In the genomic region with DNA sequence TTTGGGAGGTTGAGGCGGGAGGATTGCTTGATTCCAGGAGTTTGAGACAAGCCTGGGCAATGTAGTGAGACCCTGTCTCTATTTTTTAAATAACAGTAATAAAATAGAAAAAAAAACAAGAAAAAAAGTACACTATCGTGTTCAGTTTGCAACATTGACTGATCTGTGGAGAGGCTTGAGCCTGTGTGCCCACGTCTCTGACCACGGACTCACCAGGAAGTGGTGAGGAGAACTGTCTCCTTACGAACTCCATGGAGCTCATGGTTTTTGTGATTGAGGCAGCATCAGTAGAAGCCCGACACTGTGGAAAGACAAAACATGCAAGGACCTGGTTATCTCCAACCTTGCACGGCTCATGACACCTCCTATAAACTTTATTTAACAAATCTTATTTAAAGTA, we compare ENCODE assay signal across 17 cellular contexts. TPM values are rescaled to one million over a fixed set of nuclear protein-coding genes. Genes with fewer than 3 reads are reported as not detected.
DNase-seq lines count a peak whose midpoint lies in the region; ATAC-seq and TF ChIP-seq lines count a peak whose summit lies in the region.
"Had no signal": no experiment of that assay in that cellular context is flagged by ENCODE, and none has a peak within 500 bp of the region (broad histone marks: within the 10 kb centered on the region; RNA-seq: fewer than 3 reads in every experiment).

No MANE protein-coding gene starts in this region.

- no peak overlapping the region for H2BK5ac ChIP-seq in IMR-90 (ENCODE audit: low read depth, low read length, poor library complexity, severe bottlenecking)

- H3K9me3 ChIP-seq in DND-41 (ENCODE audit: insufficient read depth, low read length, severe bottlenecking) (no peaks in the 10 kb centered on the region), IMR-90 (ENCODE audit: control insufficient read depth, insufficient read depth, low read length) (no peaks in the 10 kb centered on the region), upper lobe of right lung (no peaks in the 10 kb centered on the region)

- no peak overlapping the region for H3K23ac ChIP-seq in IMR-90 (ENCODE audit: low read depth, low read length)

- peak overlapping the region; percentile 77 for H2BK120ac ChIP-seq in IMR-90 (ENCODE audit: low read depth, low read length)

- H4K20me1 ChIP-seq in DND-41 (ENCODE audit: insufficient read depth, low read length): no peaks in the 10 kb centered on the region
- no peaks in the 10 kb centered on the region for H4K20me1 ChIP-seq in IMR-90 (ENCODE audit: insufficient read depth, low read length)

- no peak for TF ChIP-seq RAD21 in IMR-90 (IDR thresholded peaks at IDR 0.05; ENCODE audit: low read length)

- peaks cover 0 to 6% of the 10 kb centered on the region in 2 experiments; a peak in 2 of 4 replicates for H3K79me1 ChIP-seq in IMR-90 (ENCODE audit: low read depth in 1 of 2, low read length in 2 of 2)

- peak overlapping the region; percentile 98; the same call in 1 of the 3 replicates for H2BK15ac ChIP-seq in IMR-90 (ENCODE audit: low read depth, low read length)

- H3K4me2 ChIP-seq in DND-41 (ENCODE audit: insufficient read depth, low read length): no peak overlapping the region
- H3K4me2 ChIP-seq in IMR-90 (ENCODE audit: low read depth, low read length): no peak overlapping the region

- H2BK20ac ChIP-seq in IMR-90 (ENCODE audit: low read depth, low read length): peak overlapping the region; percentile 96

- intact Hi-C loops in IMR-90 (cut with micrococcal nuclease): no loop called here
- intact Hi-C loops in upper lobe of right lung (cut with DNase I): no loop called here

- no peak overlapping the region for H3K56ac ChIP-seq in IMR-90 (ENCODE audit: extremely low read depth, insufficient read depth, low read length)

- H3K27ac Mint-ChIP-seq in WTC11: no peak overlapping the region
- H3K27ac Mint-ChIP-seq: B cell, IgD-negative memory B cell had no signal

- POLR2A ChIA-PET in IMR-90 (lab: Charles Lee; ENCODE audit: unreplicated experiment) (no interaction called here), WTC11 (lab: Charles Lee) (no interaction called here)

- TF ChIP-seq POLR2A in IMR-90 (IDR thresholded peaks at IDR 0.05; ENCODE audit: low read depth, low read length): no peak

- H3K27ac ChIP-seq in DND-41 (ENCODE audit: low read length): no peak overlapping the region
- H3K27ac ChIP-seq in IMR-90 (ENCODE audit: insufficient read depth, low read length): no peak overlapping the region
- H3K27ac ChIP-seq in upper lobe of right lung: no peak overlapping the region
- H3K27ac ChIP-seq: SK-N-MC had no signal

- H2AFZ ChIP-seq in DND-41 (ENCODE audit: low read depth, low read length) (no peak overlapping the region), IMR-90 (replicated peaks; ENCODE audit: low read length, poor library complexity) (peak overlapping the region; percentile 58)

- peaks cover 53% of the 10 kb centered on the region for H3K4me1 Mint-ChIP-seq in WTC11
- H3K4me1 Mint-ChIP-seq: B cell, IgD-negative memory B cell had no signal

- H3K14ac ChIP-seq in IMR-90 (replicated peaks; ENCODE audit: low read depth, low read length): peak overlapping the region; percentile 65; the same call in 1 of the 2 replicates

- H3K9me1 ChIP-seq in IMR-90 (ENCODE audit: insufficient read depth, low read length): peaks cover 25% of the 10 kb centered on the region

- no peak overlapping the region for H3K4me3 Mint-ChIP-seq in WTC11
- H3K4me3 Mint-ChIP-seq: B cell, CD14-positive monocyte, IgD-negative memory B cell had no signal

- H3K36me3 Mint-ChIP-seq in WTC11: no peaks in the 10 kb centered on the region
- H3K36me3 Mint-ChIP-seq: CD14-positive monocyte, IgD-negative memory B cell had no signal

- TF ChIP-seq CTCF in DND-41 (IDR thresholded peaks at IDR 0.05; ENCODE audit: borderline replicate concordance, extremely low read depth, low read length, poor library complexity, severe bottlenecking) (no peak), IMR-90 (conservative IDR thresholded peaks at IDR 0.05; ENCODE audit: low read depth, low read length) (no peak), WTC11 (IDR thresholded peaks at IDR 0.05) (no peak), upper lobe of right lung (IDR thresholded peaks at IDR 0.05) (no peak)

- H3K4me3 ChIP-seq in DND-41 (ENCODE audit: low read depth in 1 of 2, low read length in 2 of 2) (no peak overlapping the region), IMR-90 (ENCODE audit: insufficient read depth, low read depth, low read length) (no peak overlapping the region), upper lobe of right lung (no peak overlapping the region)
- H3K4me3 ChIP-seq: SK-N-MC had no signal

- no TSS peak for BruUV-seq in IMR-90 (replicated peaks; lab: Mats Ljungman, UMichigan)

- ATAC-seq in DND-41 (ENCODE audit: insufficient read depth, low read depth): peak; percentile 64; the same call in 2 of the 3 replicates
- ATAC-seq in IMR-90 (ENCODE audit: low read depth): no peak
- ATAC-seq in WTC11: no peak
- ATAC-seq in upper lobe of right lung: peak; percentile 62
- no peak for ATAC-seq in GM19328 (IDR thresholded peaks at IDR 0.05; ENCODE audit: unreplicated experiment)
- ATAC-seq in HG03095 (IDR thresholded peaks at IDR 0.05; ENCODE audit: unreplicated experiment): no peak

- DNase-seq in DND-41 (peak; percentile 26), IMR-90 (no peak), WTC11 (ENCODE audit: low spot score) (no peak), upper lobe of right lung (no peak), C1 segment of cervical spinal cord (lab: John Stamatoyannopoulos, UW) (no peak)
- DNase-seq: Calu3, DMS79 treated with DMSO at 0.1 percent for 48 hours, NCI-H2081, NCI-H2227 treated with DMSO at 0.1 percent for 48 hours, NCI-H69, SIG-M5 had no signal

- no peaks in the 10 kb centered on the region; the same call in 1 of the 2 replicates for H3K27me3 Mint-ChIP-seq in WTC11 (ENCODE audit: low read depth)
- H3K27me3 Mint-ChIP-seq: B cell, IgD-negative memory B cell had no signal

- peak overlapping the region in 1 of 2 experiments; percentile 69; a peak in 1 of 4 replicates for H4K8ac ChIP-seq in IMR-90 (ENCODE audit: low read depth in 2 of 2, low read length in 2 of 2)

- no peak overlapping the region for H3K9ac ChIP-seq in DND-41 (ENCODE audit: low read depth, low read length)
- no peak overlapping the region for H3K9ac ChIP-seq in IMR-90 (ENCODE audit: low read depth, low read length)

- H2AK9ac ChIP-seq in IMR-90 (replicated peaks; ENCODE audit: low read depth, low read length, poor library complexity): no peak overlapping the region

- H2AK5ac ChIP-seq in IMR-90 (ENCODE audit: low read depth, low read length): peak overlapping the region; percentile 78

- no peaks in the 10 kb centered on the region for H3K79me2 ChIP-seq in DND-41 (ENCODE audit: insufficient read depth, low read length)

- H3K4ac ChIP-seq in IMR-90 (ENCODE audit: low read depth, low read length): peak overlapping the region; percentile 71; the same call in 1 of the 2 replicates

- WGBS in IMR-90 (ENCODE audit: extremely low coverage in 2 of 2, insufficient read length in 1 of 2), 2 experiments: 100% methylated on average over 2 of the region's 7 CpGs; no CpG with 5 or more reads in 1 of the 2 experiments

- H4K5ac ChIP-seq in IMR-90 (ENCODE audit: low read depth, low read length): no peak overlapping the region

- H3K9me3 Mint-ChIP-seq in WTC11: no peaks in the 10 kb centered on the region
- H3K9me3 Mint-ChIP-seq: IgD-negative memory B cell had no signal

- CTCF ChIA-PET in IMR-90 (lab: Yijun Ruan, JAX): no interaction called here
- CTCF ChIA-PET in WTC11 (lab: Charles Lee): interaction anchor here (0.5 kb wide), 1 partner anchor 20 kb away, joined by 3 read pairs; no protein-coding TSS in a partner anchor

- peak overlapping the region; percentile 55; the same call in 1 of the 2 replicates for H4K91ac ChIP-seq in IMR-90 (ENCODE audit: insufficient read depth, low read depth, low read length)

- H3K36me3 ChIP-seq in DND-41 (ENCODE audit: insufficient read depth, low read length) (no peaks in the 10 kb centered on the region), IMR-90 (ENCODE audit: control insufficient read depth, insufficient read depth, low read length) (no peaks in the 10 kb centered on the region), upper lobe of right lung (no peaks in the 10 kb centered on the region)

- no peaks in the 10 kb centered on the region for H3K27me3 ChIP-seq in DND-41 (ENCODE audit: insufficient read depth, low read length, poor library complexity)
- H3K27me3 ChIP-seq in IMR-90 (ENCODE audit: control insufficient read depth, insufficient read depth, low read length): no peaks in the 10 kb centered on the region
- H3K27me3 ChIP-seq in upper lobe of right lung: no peaks in the 10 kb centered on the region

- in situ Hi-C loops in IMR-90 (cut with MboI; ENCODE audit: low sequenced_read_pairs): no loop called here

- H3K18ac ChIP-seq in IMR-90 (ENCODE audit: low read depth, low read length): no peak overlapping the region

- dilution Hi-C loops in IMR-90 (cut with HindIII; ENCODE audit: low sequenced_read_pairs, unreplicated experiment): no loop called here

- H3K4me1 ChIP-seq in DND-41 (ENCODE audit: insufficient read depth, low read length) (peaks cover 5% of the 10 kb centered on the region; the same call in 1 of the 2 replicates), IMR-90 (ENCODE audit: control insufficient read depth, insufficient read depth, low read length) (peaks cover 18% of the 10 kb centered on the region), upper lobe of right lung (no peaks in the 10 kb centered on the region)

TF ChIP-seq in IMR-90, 13 proteins besides CTCF, POLR2A, EP300 and RAD21 (continues in another document):
- TF ChIP-seq, protein P1, sequence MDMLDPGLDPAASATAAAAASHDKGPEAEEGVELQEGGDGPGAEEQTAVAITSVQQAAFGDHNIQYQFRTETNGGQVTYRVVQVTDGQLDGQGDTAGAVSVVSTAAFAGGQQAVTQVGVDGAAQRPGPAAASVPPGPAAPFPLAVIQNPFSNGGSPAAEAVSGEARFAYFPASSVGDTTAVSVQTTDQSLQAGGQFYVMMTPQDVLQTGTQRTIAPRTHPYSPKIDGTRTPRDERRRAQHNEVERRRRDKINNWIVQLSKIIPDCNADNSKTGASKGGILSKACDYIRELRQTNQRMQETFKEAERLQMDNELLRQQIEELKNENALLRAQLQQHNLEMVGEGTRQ (IDR thresholded peaks at IDR 0.05; ENCODE audit: low read depth, low read length): no peak

TF ChIP-seq in WTC11, 78 proteins besides CTCF, POLR2A, EP300 and RAD21:
- TF ChIP-seq JAZF1 (CRISPR knock-in tag; IDR thresholded peaks at IDR 0.05): no peak
- 0 out of 2 replicates have a peak, but pooled peaks have one; percentile 17 for TF ChIP-seq ZNF121 (CRISPR knock-in tag; IDR thresholded peaks at IDR 0.05)

RNA-seq across cellular contexts. Expression of a gene that starts 23.9 kb away (rescaled TPM):
- total RNA-seq in IMR-90 (2012; rRNA removed): 93.4 and 155 TPM in 2 replicates
- polyA plus RNA-seq in IMR-90 (2012; rRNA removed): 127 and 165 TPM in 2 replicates
- 56.9 and 61.4 TPM in 2 replicates for polyA plus RNA-seq in IMR-90 (2012; cell fraction: cytosol; rRNA removed)
- 52.2 and 98.8 TPM in 2 replicates for polyA plus RNA-seq in IMR-90 (2012; cell fraction: nucleus; rRNA removed; ENCODE audit: low replicate concordance)
- 264 to 288 TPM (median 268 TPM) in 3 replicates for total RNA-seq in WTC11 (2021)
- total RNA-seq in upper lobe of right lung: 95.8 TPM

Comparison
In these comparisons a context has a peak if more than half of its experiments do, and no peak if none do; other contexts are left out.
1. ATAC-seq: peak in DND-41 (single experiment) and upper lobe of right lung (single experiment); none in IMR-90 (single experiment), WTC11 (single experiment), GM19328 (single experiment) and HG03095 (single experiment).